Comparison of ENCODE assay signal across 8 cellular contexts in genomic region chr9:36166150-36166927, GRCh38. TPM values are rescaled to one million over a fixed set of nuclear protein-coding genes. Genes with fewer than 3 reads are reported as not detected.
DNase-seq lines count a peak whose midpoint lies in the region; ATAC-seq and TF ChIP-seq lines count a peak whose summit lies in the region.

No MANE protein-coding gene starts in this region.

- no peaks in the 10 kb centered on the region for H3K27me3 ChIP-seq in breast epithelium
- H3K27me3 ChIP-seq in spleen (replicated peaks in 1 of 7): peaks cover 0 to 6% (median 0%) of the 10 kb centered on the region in 7 donors

- H3K4me1 ChIP-seq in breast epithelium (no peaks in the 10 kb centered on the region), spleen (peaks cover 5 to 39% (median 23%) of the 10 kb centered on the region in 6 donors)

- WGBS in spleen, 5 donors: 7 to 15% (median 8%) methylated on average over 30 to 59 of the region's 59 CpGs

- ATAC-seq in HG02763 (IDR thresholded peaks at IDR 0.05; ENCODE audit: unreplicated experiment) (peak; percentile 88), HG03469 (IDR thresholded peaks at IDR 0.05; ENCODE audit: unreplicated experiment) (no peak)

- H3K4me3 ChIP-seq in breast epithelium (peak overlapping the region; percentile 39 to 67 (median 50)), spleen (peak overlapping the region; percentile 35 to 72 (median 48))

- H3K9me3 ChIP-seq in breast epithelium (no peaks in the 10 kb centered on the region), spleen (no peaks in the 10 kb centered on the region)

- H3K27ac ChIP-seq in VCaP: no peak overlapping the region; the same call in 1 of the 2 replicates
- peak overlapping the region; percentile 41 to 82 for H3K27ac ChIP-seq in breast epithelium
- H3K27ac ChIP-seq in spleen: peak overlapping the region in 2 of 8 donors; percentile 37 to 76

- peak; percentile 56 for DNase-seq in NCI-H2107 (lab: John Stamatoyannopoulos, UW)
- DNase-seq in breast epithelium (ENCODE audit: low spot score in 2 of 2): peak; percentile 56 to 79
- peak; percentile 88 for DNase-seq in iris pigment epithelial cell (ENCODE audit: low read depth)
- peak; percentile 96 for DNase-seq in spleen

- intact Hi-C loops in breast epithelium (cut with DNase I; ENCODE audit: low total_unique reads) (loop anchor here (10.0 kb wide), 1 partner anchor 62 kb away; no protein-coding TSS in a partner anchor), spleen (cut with DNase I; ENCODE audit: low total_unique reads) (no loop called here)

- TF ChIP-seq CTCF in GM12872 (IDR thresholded peaks at IDR 0.05; ENCODE audit: insufficient read depth, low read depth, low read length) (peak; percentile 79), VCaP (conservative IDR thresholded peaks at IDR 0.05) (peak; percentile 99), breast epithelium (IDR thresholded peaks at IDR 0.05) (peak; percentile 87 to 89 (median 89)), spleen (IDR thresholded peaks at IDR 0.05 in 8 of 11, conservative IDR thresholded peaks at IDR 0.05 in 3 of 11) (peak; percentile 85 to 99 (median 97))

- no peaks in the 10 kb centered on the region for H3K36me3 ChIP-seq in breast epithelium
- peaks cover 0 to 22% (median 2%) of the 10 kb centered on the region in 6 donors for H3K36me3 ChIP-seq in spleen

- no peak for TF ChIP-seq POLR2A in breast epithelium (IDR thresholded peaks at IDR 0.05)
- TF ChIP-seq POLR2A in spleen (IDR thresholded peaks at IDR 0.05): no peak

RNA-seq across cellular contexts. Expression of gene CCIN, which starts 2.8 kb away (rescaled TPM):
- under 1 TPM in 1 of 3 donors, not detected in 2; 0.80 TPM for total RNA-seq in breast epithelium
- 1 to 10 TPM in 1 of 7 donors, under 1 TPM in 3, not detected in 3; 0.13 to 1.0 (median 0.46) TPM for total RNA-seq in spleen
- under 1 TPM; 0.03 to 0.09 (median 0.03) TPM for polyA plus RNA-seq in spleen

RNA-seq across cellular contexts. Expression of gene CLTA, which starts 24.4 kb away (rescaled TPM):
- total RNA-seq in breast epithelium: 100 to 1,000 TPM; 177 to 202 (median 178) TPM
- total RNA-seq in spleen: 100 to 1,000 TPM; 122 to 166 (median 140) TPM
- polyA plus RNA-seq in spleen: 100 to 1,000 TPM in 2 of 3 donors, 10 to 100 TPM in 1; 92.0 to 176 (median 133) TPM

RNA-seq across cellular contexts. Expression of gene GLIPR2, which starts 29.8 kb away (rescaled TPM):
- 10 to 100 TPM; 16.5 to 57.4 (median 26.9) TPM for total RNA-seq in breast epithelium
- total RNA-seq in spleen: 10 to 100 TPM; 25.4 to 72.1 (median 42.1) TPM
- 10 to 100 TPM; 25.2 to 37.5 (median 30.3) TPM for polyA plus RNA-seq in spleen
